Comparison of ENCODE assay signal across 10 cellular contexts in the genomic region with DNA sequence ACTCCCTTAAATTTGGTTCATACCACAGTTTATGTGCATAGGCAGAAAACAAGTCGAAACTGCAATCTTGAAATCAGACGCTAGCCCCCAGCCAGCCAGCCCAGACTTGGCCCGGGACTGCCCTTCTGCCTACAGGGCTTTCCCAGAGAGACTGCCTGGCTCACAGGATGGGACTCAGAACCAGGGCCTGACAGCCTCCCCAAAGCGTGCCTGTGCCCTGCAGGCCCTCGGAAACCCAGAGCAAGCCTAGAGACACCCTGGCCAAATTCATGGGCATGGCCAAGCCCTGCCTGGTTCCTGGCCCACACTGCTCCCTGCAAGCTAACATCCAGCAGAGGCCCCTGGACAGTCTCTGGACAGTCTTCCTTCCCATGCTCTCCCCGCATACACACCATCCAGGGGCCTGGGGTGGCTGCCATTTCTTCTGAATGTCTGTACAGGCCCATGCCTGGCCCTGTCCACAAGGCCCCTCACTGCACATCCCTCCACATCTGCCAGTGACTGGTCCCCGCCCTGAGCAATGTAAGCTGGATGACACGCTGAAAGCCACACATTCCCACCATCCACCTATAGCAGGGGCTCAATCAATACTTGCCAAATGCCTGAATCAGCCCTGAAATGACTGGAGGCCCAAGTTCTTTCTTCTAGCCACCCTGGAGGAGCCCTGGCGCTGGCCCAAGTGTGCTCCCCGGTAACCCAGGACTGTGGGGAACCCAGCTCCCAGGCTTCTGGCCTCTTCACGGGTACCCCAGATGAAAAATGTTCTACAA.
DNase-seq lines count a peak whose midpoint lies in the region; ATAC-seq, FAIRE-seq and TF ChIP-seq lines count a peak whose summit lies in the region.
"Had no signal": no experiment of that assay in that cellular context is flagged by ENCODE, and none has a peak within 500 bp of the region (broad histone marks: within the 10 kb centered on the region; RNA-seq: fewer than 3 reads in every experiment).

No MANE protein-coding gene starts in this region.

- H3K27me3 ChIP-seq in testis: no peaks in the 10 kb centered on the region

- no peak overlapping the region for H3K9ac ChIP-seq in kidney (ENCODE audit: low read length in 2 of 2)

- H3K36me3 Mint-ChIP-seq in T-helper 2 cell treated with Interferon-gamma antibody and Interleukin-4, amounts not matched to agents 5 μg/mL and 100 μg/mL, for 36 hours (ENCODE audit: low read depth): peaks cover 26% of the 10 kb centered on the region
- no peaks in the 10 kb centered on the region for H3K36me3 Mint-ChIP-seq in WTC11

- H3K9me3 Mint-ChIP-seq in T-helper 2 cell treated with Interferon-gamma antibody and Interleukin-4, amounts not matched to agents 5 μg/mL and 100 μg/mL, for 36 hours: no peaks in the 10 kb centered on the region
- no peaks in the 10 kb centered on the region for H3K9me3 Mint-ChIP-seq in WTC11

- no peak for DNase-seq in T-helper 2 cell treated with Interferon-gamma antibody and Interleukin-4, amounts not matched to agents 5 μg/mL and 100 μg/mL, for 36 hours (ENCODE audit: low spot score)
- DNase-seq in T-helper 2 cell (no peak), WTC11 (ENCODE audit: low spot score) (no peak), kidney (no peak), testis (no peak), AG20443 (ENCODE audit: low spot score) (no peak)
- DNase-seq in stimulated activated CD4-positive, alpha-beta T cell treated with anti-CD3 and anti-CD28 coated beads, Interleukin-4, amount 100 ng/mL, for 1 hour: no peak
- DNase-seq: T1000 had no signal

- POLR2A ChIA-PET in WTC11 (lab: Charles Lee): interaction anchor here (0.5 to 0.7 kb wide), 2 partner anchors 26 to 210 kb away, joined by 3 to 6 read pairs; no protein-coding TSS in a partner anchor

- WGBS in testis, 2 donors: 69 to 78% methylated on average over 10 to 11 of the region's 11 CpGs

- TF ChIP-seq CTCF in WTC11 (IDR thresholded peaks at IDR 0.05) (no peak), kidney (IDR thresholded peaks at IDR 0.05; ENCODE audit: borderline replicate concordance, extremely low read depth, insufficient read depth) (no peak), testis (IDR thresholded peaks at IDR 0.05) (no peak)

- H3K4me3 ChIP-seq in kidney (ENCODE audit: low read length in 2 of 2) (no peak overlapping the region), testis (no peak overlapping the region)

- H3K36me3 ChIP-seq in kidney (ENCODE audit: control insufficient read depth in 1 of 2, insufficient read depth in 2 of 2, low read length in 2 of 2) (no peaks in the 10 kb centered on the region), testis (ENCODE audit: low read depth, missing control alignments) (no peaks in the 10 kb centered on the region)

- peaks cover 65% of the 10 kb centered on the region for H3K4me1 Mint-ChIP-seq in T-helper 2 cell treated with Interferon-gamma antibody and Interleukin-4, amounts not matched to agents 5 μg/mL and 100 μg/mL, for 36 hours (ENCODE audit: low read depth)
- H3K4me1 Mint-ChIP-seq in WTC11: peaks cover 40% of the 10 kb centered on the region

- ATAC-seq in WTC11: no peak
- no peak for ATAC-seq in GM21381 (IDR thresholded peaks at IDR 0.05; ENCODE audit: unreplicated experiment)

- intact Hi-C loops in kidney (cut with DNase I) (no loop called here), testis (cut with DNase I; ENCODE audit: low total_unique reads) (no loop called here)

- no peak for TF ChIP-seq POLR2A in testis (IDR thresholded peaks at IDR 0.05)

- H3K4me1 ChIP-seq in kidney (ENCODE audit: control insufficient read depth in 1 of 2, insufficient read depth in 1 of 2, low read depth in 1 of 2, low read length in 2 of 2): peaks cover 13 to 27% of the 10 kb centered on the region in 2 donors
- H3K4me1 ChIP-seq in testis: peaks cover 31% of the 10 kb centered on the region

- peak overlapping the region; percentile 92 for H3K27ac Mint-ChIP-seq in T-helper 2 cell treated with Interferon-gamma antibody and Interleukin-4, amounts not matched to agents 5 μg/mL and 100 μg/mL, for 36 hours
- peak overlapping the region; percentile 79 for H3K27ac Mint-ChIP-seq in WTC11

- H3K27ac ChIP-seq in kidney (ENCODE audit: low read depth in 2 of 2, low read length in 2 of 2) (peak overlapping the region; percentile 47 to 76), testis (peak overlapping the region; percentile 89 to 90)

- CTCF ChIA-PET in WTC11 (lab: Charles Lee): interaction anchor here (1.2 kb wide), 1 partner anchor 10 kb away, joined by 3 read pairs; no protein-coding TSS in a partner anchor

- no peaks in the 10 kb centered on the region for H3K27me3 Mint-ChIP-seq in T-helper 2 cell treated with Interferon-gamma antibody and Interleukin-4, amounts not matched to agents 5 μg/mL and 100 μg/mL, for 36 hours (ENCODE audit: low read depth)
- H3K27me3 Mint-ChIP-seq in WTC11 (ENCODE audit: low read depth): no peaks in the 10 kb centered on the region

- FAIRE-seq in kidney (lab: Jason Lieb, UNC): no peak
- FAIRE-seq: A204.1 had no signal

- peak overlapping the region; percentile 70 for H3K4me3 Mint-ChIP-seq in T-helper 2 cell treated with Interferon-gamma antibody and Interleukin-4, amounts not matched to agents 5 μg/mL and 100 μg/mL, for 36 hours
- no peak overlapping the region for H3K4me3 Mint-ChIP-seq in WTC11

- no peaks in the 10 kb centered on the region for H3K9me3 ChIP-seq in kidney (ENCODE audit: control insufficient read depth in 1 of 2, low read length in 2 of 2)
- H3K9me3 ChIP-seq in testis: no peaks in the 10 kb centered on the region

TF ChIP-seq in WTC11, 78 proteins besides CTCF, POLR2A, EP300 and RAD21:
- no peak for TF ChIP-seq SMAD4 (CRISPR knock-in tag; IDR thresholded peaks at IDR 0.05)
